In the genomic region with DNA sequence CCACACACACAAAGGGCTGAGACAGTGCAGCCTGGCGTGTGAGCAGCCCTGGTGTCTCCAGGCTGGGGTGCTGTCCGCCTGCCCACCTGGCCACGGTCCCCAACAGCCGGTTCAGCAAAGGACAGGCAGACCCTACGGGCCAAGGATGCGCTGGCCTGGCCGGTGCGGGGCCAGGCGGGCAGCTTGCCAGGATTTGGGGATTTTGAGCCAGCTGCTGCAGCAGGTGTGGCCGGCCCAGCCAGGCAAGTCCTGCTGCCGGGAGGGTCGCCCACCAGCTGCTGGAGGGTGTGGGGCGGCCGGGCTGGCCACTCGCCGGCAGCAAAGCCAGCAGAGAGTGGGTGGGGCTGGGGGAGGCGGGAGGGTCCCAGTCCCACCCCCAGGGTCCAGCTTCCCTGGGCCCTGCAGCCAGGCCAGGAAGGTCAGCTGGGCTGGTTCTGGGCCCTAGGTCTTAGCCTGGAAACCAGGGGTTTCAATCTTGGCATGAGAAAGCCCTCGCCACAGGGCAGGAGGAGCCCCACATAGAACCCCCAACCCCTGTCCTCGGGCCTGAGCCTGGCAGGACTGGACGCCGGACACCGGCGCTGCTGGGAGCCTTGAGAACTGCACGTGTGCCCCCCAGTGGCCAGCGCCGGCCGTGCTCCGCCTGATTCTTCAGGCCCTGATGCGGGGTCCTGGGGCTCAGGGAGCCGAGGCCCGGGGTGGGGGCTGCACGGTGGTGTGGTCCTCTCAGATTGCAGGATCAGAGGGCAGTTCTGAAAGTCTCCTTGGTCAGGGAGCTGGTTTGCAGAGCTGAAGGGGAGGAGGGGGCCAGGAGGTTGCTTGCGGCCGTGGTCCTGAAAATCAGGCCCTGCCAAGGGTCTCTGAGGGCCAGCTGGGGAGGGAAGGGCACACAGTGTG, we compare ENCODE assay signal across 8 cellular contexts. TPM values are rescaled to one million over a fixed set of nuclear protein-coding genes. Genes with fewer than 3 reads are reported as not detected.
DNase-seq lines count a peak whose midpoint lies in the region; ATAC-seq and TF ChIP-seq lines count a peak whose summit lies in the region.

No MANE protein-coding gene starts in this region.

- no peaks in the 10 kb centered on the region for H3K4me1 ChIP-seq in breast epithelium

- no peaks in the 10 kb centered on the region for H3K36me3 ChIP-seq in breast epithelium

- no peak overlapping the region for H3K27ac ChIP-seq in breast epithelium

- no peak overlapping the region for H3K4me3 ChIP-seq in breast epithelium

- no peak for ATAC-seq in natural killer cell
- ATAC-seq in natural killer cell treated with Interleukin-12 subunit alpha and Interleukin-12 subunit beta and Interleukin-15 and Interleukin-18, amount 100 ng/mL, for 72 hours, result no peak
- no peak for ATAC-seq in GM21825 (IDR thresholded peaks at IDR 0.05; ENCODE audit: unreplicated experiment)
- ATAC-seq in GM18517 (IDR thresholded peaks at IDR 0.05; ENCODE audit: unreplicated experiment), result no peak

- peaks cover 0 to 5% of the 10 kb centered on the region in 2 donors for H3K4me1 Mint-ChIP-seq in natural killer cell
- no peaks in the 10 kb centered on the region for H3K4me1 Mint-ChIP-seq in natural killer cell treated with Interleukin-12 subunit alpha and Interleukin-12 subunit beta and Interleukin-15 and Interleukin-18, amount 100 ng/mL, for 72 hours (ENCODE audit: low read depth in 2 of 2)

- peak; percentile 23 for TF ChIP-seq CTCF in natural killer cell (IDR thresholded peaks at IDR 0.05)
- TF ChIP-seq CTCF in breast epithelium (IDR thresholded peaks at IDR 0.05), result peak; percentile 16 to 79 (median 63)

- H3K36me3 Mint-ChIP-seq in natural killer cell, result no peaks in the 10 kb centered on the region
- no peaks in the 10 kb centered on the region for H3K36me3 Mint-ChIP-seq in natural killer cell treated with Interleukin-12 subunit alpha and Interleukin-12 subunit beta and Interleukin-15 and Interleukin-18, amount 100 ng/mL, for 72 hours

- intact Hi-C loops in natural killer cell (cut with micrococcal nuclease), result loop anchor here (10.0 kb wide), 1 partner anchor 340 kb away; a partner anchor contains a TSS
- intact Hi-C loops in breast epithelium (cut with DNase I; ENCODE audit: low total_unique reads), result loop anchor here (5.0 kb wide), 1 partner anchor 243 kb away; no protein-coding TSS in a partner anchor

- H3K27ac Mint-ChIP-seq in natural killer cell, result no peak overlapping the region
- no peak overlapping the region for H3K27ac Mint-ChIP-seq in natural killer cell treated with Interleukin-12 subunit alpha and Interleukin-12 subunit beta and Interleukin-15 and Interleukin-18, amount 100 ng/mL, for 72 hours

- peaks cover 9 to 34% of the 10 kb centered on the region in 2 donors for H3K9me3 ChIP-seq in breast epithelium

- peaks cover 0 to 3% of the 10 kb centered on the region in 2 donors for H3K9me3 Mint-ChIP-seq in natural killer cell
- H3K9me3 Mint-ChIP-seq in natural killer cell treated with Interleukin-12 subunit alpha and Interleukin-12 subunit beta and Interleukin-15 and Interleukin-18, amount 100 ng/mL, for 72 hours, result peaks cover 3% of the 10 kb centered on the region

- peaks cover 7 to 52% of the 10 kb centered on the region in 2 donors for H3K27me3 ChIP-seq in breast epithelium

- H3K4me3 Mint-ChIP-seq in natural killer cell, result no peak overlapping the region
- H3K4me3 Mint-ChIP-seq in natural killer cell treated with Interleukin-12 subunit alpha and Interleukin-12 subunit beta and Interleukin-15 and Interleukin-18, amount 100 ng/mL, for 72 hours, result no peak overlapping the region

- TF ChIP-seq POLR2A in breast epithelium (IDR thresholded peaks at IDR 0.05), result no peak

- H3K27me3 Mint-ChIP-seq in natural killer cell (ENCODE audit: low read depth in 2 of 2), result no peaks in the 10 kb centered on the region
- no peaks in the 10 kb centered on the region for H3K27me3 Mint-ChIP-seq in natural killer cell treated with Interleukin-12 subunit alpha and Interleukin-12 subunit beta and Interleukin-15 and Interleukin-18, amount 100 ng/mL, for 72 hours

- DNase-seq in natural killer cell (no peak), RPMI8226 (peak; percentile 71), breast epithelium (ENCODE audit: low spot score in 2 of 2) (no peak), kidney tubule cell (ENCODE audit: low spot score) (peak; percentile 48)
- DNase-seq in natural killer cell treated with Interleukin-12 subunit alpha and Interleukin-12 subunit beta and Interleukin-15 and Interleukin-18, amount 100 ng/mL, for 72 hours (ENCODE audit: low spot score), result no peak
- DNase-seq in stimulated activated CD8-positive, alpha-beta memory T cell treated with anti-CD3 and anti-CD28 coated beads, Interleukin-4, amount 100 ng/mL, for 24 hours (ENCODE audit: low read depth), result peak; percentile 33

RNA-seq across cellular contexts. Expression of a gene that starts 17.6 kb away (rescaled TPM):
- total RNA-seq in natural killer cell, result not detected
- total RNA-seq in natural killer cell treated with Interleukin-12 subunit alpha and Interleukin-12 subunit beta and Interleukin-15 and Interleukin-18, amount 100 ng/mL, for 72 hours, result not detected
- total RNA-seq in breast epithelium, result not detected

RNA-seq across cellular contexts. Expression of a gene that starts 41.1 kb away (rescaled TPM):
- total RNA-seq in natural killer cell (not detected), breast epithelium (not detected)
- not detected for total RNA-seq in natural killer cell treated with Interleukin-12 subunit alpha and Interleukin-12 subunit beta and Interleukin-15 and Interleukin-18, amount 100 ng/mL, for 72 hours

Comparison
In these comparisons a context has a peak if more than half of its experiments do, and no peak if none do; other contexts are left out.
1. DNase-seq: peak in RPMI8226 (single experiment), kidney tubule cell (single experiment) and stimulated activated CD8-positive, alpha-beta memory T cell treated with anti-CD3 and anti-CD28 coated beads, Interleukin-4, amount 100 ng/mL, for 24 hours (single experiment); none in natural killer cell (single experiment), natural killer cell treated with Interleukin-12 subunit alpha and Interleukin-12 subunit beta and Interleukin-15 and Interleukin-18, amount 100 ng/mL, for 72 hours (single experiment) and breast epithelium (0 of 2).